Comparison of ENCODE assay signal across 8 cellular contexts in the genomic region with DNA sequence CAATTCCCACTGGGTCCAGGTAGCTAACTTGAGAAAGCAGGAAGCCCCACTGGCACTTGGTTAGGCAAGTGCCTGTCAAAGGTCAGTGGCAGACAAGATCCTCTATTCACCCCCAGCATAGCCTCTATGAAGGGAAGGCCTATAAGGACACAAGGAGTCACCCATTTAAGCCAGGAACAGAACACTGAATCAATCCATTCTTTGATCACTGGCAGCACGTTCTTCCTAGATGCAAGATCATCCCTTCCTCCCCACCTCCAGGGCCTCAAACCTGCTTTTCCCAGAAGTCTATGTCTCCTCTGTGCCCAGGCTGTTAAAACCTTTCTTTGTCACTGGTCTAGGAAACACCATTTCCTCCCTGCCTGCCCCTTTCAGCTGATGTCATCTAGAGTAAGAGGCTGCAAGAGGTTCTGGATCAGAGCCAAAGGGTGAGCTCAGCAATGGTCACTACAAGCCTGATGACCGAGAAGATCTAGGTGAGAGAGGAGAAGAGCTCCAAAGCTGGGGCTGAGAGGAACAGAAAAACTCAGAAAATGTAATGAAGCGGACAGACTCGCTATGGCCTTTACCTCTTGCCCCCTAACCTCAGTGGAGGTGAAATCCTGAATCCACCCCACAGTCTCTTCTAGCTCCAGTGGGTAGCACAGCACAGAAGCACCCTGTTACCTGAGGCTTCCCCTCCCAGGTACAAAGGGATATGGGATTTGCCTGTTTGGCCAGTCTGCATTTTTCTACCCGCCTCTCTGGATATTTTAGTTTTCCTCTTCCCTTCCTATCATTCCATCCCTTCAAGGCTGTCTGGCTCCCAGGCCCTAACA. TPM values are rescaled to one million over a fixed set of nuclear protein-coding genes. Genes with fewer than 3 reads are reported as not detected.
DNase-seq lines count a peak whose midpoint lies in the region; ATAC-seq and TF ChIP-seq lines count a peak whose summit lies in the region.

No MANE protein-coding gene starts in this region.

- peaks cover 0 to 44% (median 12%) of the 10 kb centered on the region in 3 donors for H3K4me1 ChIP-seq in gastroesophageal sphincter

- peak; percentile 16 for ATAC-seq in gastroesophageal sphincter

- no peak for TF ChIP-seq CTCF in gastroesophageal sphincter (IDR thresholded peaks at IDR 0.05)
- no peak for TF ChIP-seq CTCF in osteocyte (IDR thresholded peaks at IDR 0.05)

- intact Hi-C loops in activated CD4-positive, alpha-beta memory T cell treated with anti-CD3 and anti-CD28 coated beads for 36 hours (cut with micrococcal nuclease): no loop called here

- H3K4me1 Mint-ChIP-seq in activated CD4-positive, alpha-beta memory T cell treated with anti-CD3 and anti-CD28 coated beads for 36 hours (ENCODE audit: low read depth): peaks cover 29% of the 10 kb centered on the region
- peaks cover 35% of the 10 kb centered on the region for H3K4me1 Mint-ChIP-seq in osteocyte (ENCODE audit: unreplicated experiment)

- peak overlapping the region in 3 of 4 donors; percentile 97 to 99 (median 97) for H3K27ac ChIP-seq in gastroesophageal sphincter

- H3K9me3 ChIP-seq in gastroesophageal sphincter: no peaks in the 10 kb centered on the region

- H3K27me3 ChIP-seq in gastroesophageal sphincter: no peaks in the 10 kb centered on the region

- CTCF ChIA-PET in activated CD4-positive, alpha-beta memory T cell treated with anti-CD3 and anti-CD28 coated beads for 36 hours (lab: Charles Lee): interaction anchor here (1.3 kb wide), 1 partner anchor 18 kb away, joined by 3 read pairs; no protein-coding TSS in a partner anchor

- H3K36me3 ChIP-seq in gastroesophageal sphincter: peaks cover 0 to 40% of the 10 kb centered on the region in 2 donors

- POLR2A ChIA-PET in activated CD4-positive, alpha-beta memory T cell treated with anti-CD3 and anti-CD28 coated beads for 36 hours (lab: Charles Lee): no interaction called here

- no peaks in the 10 kb centered on the region for H3K27me3 Mint-ChIP-seq in activated CD4-positive, alpha-beta memory T cell treated with anti-CD3 and anti-CD28 coated beads for 36 hours
- H3K27me3 Mint-ChIP-seq in osteocyte (ENCODE audit: unreplicated experiment): no peaks in the 10 kb centered on the region

- DNase-seq in NCI-H2227 (lab: John Stamatoyannopoulos, UW; ENCODE audit: unreplicated experiment) (peak; percentile 17), NCI-H2227 treated with DMSO at 0.1 percent for 48 hours (lab: John Stamatoyannopoulos, UW) (no peak), NAMALWA (ENCODE audit: low spot score) (peak; percentile 34), osteocyte (ENCODE audit: extremely low spot score, unreplicated experiment) (peak; percentile 88), OCI-M2 (lab: John Stamatoyannopoulos, UW; ENCODE audit: unreplicated experiment) (no peak), Kasumi-1 (lab: John Stamatoyannopoulos, UW) (no peak)
- DNase-seq in activated CD4-positive, alpha-beta memory T cell treated with anti-CD3 and anti-CD28 coated beads for 36 hours: peak; percentile 59

- peak overlapping the region; percentile 80 for H3K27ac Mint-ChIP-seq in activated CD4-positive, alpha-beta memory T cell treated with anti-CD3 and anti-CD28 coated beads for 36 hours
- H3K27ac Mint-ChIP-seq in osteocyte (ENCODE audit: unreplicated experiment): peak overlapping the region; percentile 96

- TF ChIP-seq EP300 in gastroesophageal sphincter (IDR thresholded peaks at IDR 0.05): no peak

- H3K9me3 Mint-ChIP-seq in activated CD4-positive, alpha-beta memory T cell treated with anti-CD3 and anti-CD28 coated beads for 36 hours: no peaks in the 10 kb centered on the region
- H3K9me3 Mint-ChIP-seq in osteocyte (ENCODE audit: unreplicated experiment): no peaks in the 10 kb centered on the region

- WGBS in gastroesophageal sphincter (ENCODE audit: low coverage in 1 of 2), 2 donors: 64% methylated on average over 5 of the region's 5 CpGs; no CpG with 5 or more reads in 1 of the 2 donors

- no peak for TF ChIP-seq POLR2A in gastroesophageal sphincter (IDR thresholded peaks at IDR 0.05)

- H3K4me3 ChIP-seq in gastroesophageal sphincter: peak overlapping the region in 1 of 2 donors; percentile 4

- H3K36me3 Mint-ChIP-seq in activated CD4-positive, alpha-beta memory T cell treated with anti-CD3 and anti-CD28 coated beads for 36 hours: peaks cover 44% of the 10 kb centered on the region
- peaks cover 31% of the 10 kb centered on the region for H3K36me3 Mint-ChIP-seq in osteocyte (ENCODE audit: unreplicated experiment)

- peak overlapping the region; percentile 48 for H3K4me3 Mint-ChIP-seq in activated CD4-positive, alpha-beta memory T cell treated with anti-CD3 and anti-CD28 coated beads for 36 hours
- peak overlapping the region; percentile 69 for H3K4me3 Mint-ChIP-seq in osteocyte (ENCODE audit: unreplicated experiment)

RNA-seq across cellular contexts. Expression of a gene that starts 1.8 kb away (rescaled TPM):
- total RNA-seq in activated CD4-positive, alpha-beta memory T cell treated with anti-CD3 and anti-CD28 coated beads for 36 hours: 10 to 100 TPM; 72.6 to 72.8 TPM
- total RNA-seq in gastroesophageal sphincter: 10 to 100 TPM; 28.8 to 44.5 (median 31.4) TPM
- 84.9 and 86.4 TPM in 2 replicates for total RNA-seq in osteocyte

RNA-seq across cellular contexts. Expression of a gene that starts 8.4 kb away (rescaled TPM):
- 10 to 100 TPM; 29.1 to 31.6 TPM for total RNA-seq in activated CD4-positive, alpha-beta memory T cell treated with anti-CD3 and anti-CD28 coated beads for 36 hours
- total RNA-seq in gastroesophageal sphincter (10 to 100 TPM; 15.6 to 36.6 (median 23.0) TPM), osteocyte (24.2 and 27.5 TPM in 2 replicates)

RNA-seq across cellular contexts. Expression of a gene that starts 17.6 kb away (rescaled TPM):
- not detected for total RNA-seq in activated CD4-positive, alpha-beta memory T cell treated with anti-CD3 and anti-CD28 coated beads for 36 hours
- total RNA-seq in gastroesophageal sphincter: under 1 TPM in 1 of 4 donors, not detected in 3; 0.16 TPM
- 0.16 and 0.26 TPM in 2 replicates for total RNA-seq in osteocyte

RNA-seq across cellular contexts. Expression of a gene that starts 51.2 kb away (rescaled TPM):
- total RNA-seq in activated CD4-positive, alpha-beta memory T cell treated with anti-CD3 and anti-CD28 coated beads for 36 hours: 10 to 100 TPM; 52.1 to 52.5 TPM
- total RNA-seq in gastroesophageal sphincter (10 to 100 TPM in 1 of 4 donors, 1 to 10 TPM in 3; 4.8 to 10.6 (median 7.9) TPM), osteocyte (27.7 and 28.2 TPM in 2 replicates)

RNA-seq across cellular contexts. Expression of a gene that starts 51.4 kb away (rescaled TPM):
- total RNA-seq in activated CD4-positive, alpha-beta memory T cell treated with anti-CD3 and anti-CD28 coated beads for 36 hours: 10 to 100 TPM; 83.7 to 97.9 TPM
- 100 to 1,000 TPM in 1 of 4 donors, 10 to 100 TPM in 3; 12.9 to 123 (median 29.8) TPM for total RNA-seq in gastroesophageal sphincter
- total RNA-seq in osteocyte: 35.0 and 38.7 TPM in 2 replicates

Comparison
In these comparisons a context has a peak if more than half of its experiments do, and no peak if none do; other contexts are left out.
1. DNase-seq: peak in NCI-H2227 (single experiment), NAMALWA (single experiment), activated CD4-positive, alpha-beta memory T cell treated with anti-CD3 and anti-CD28 coated beads for 36 hours (single experiment) and osteocyte (single experiment); none in NCI-H2227 treated with DMSO at 0.1 percent for 48 hours (single experiment), OCI-M2 (single experiment) and Kasumi-1 (0 of 2).